In the genomic region with DNA sequence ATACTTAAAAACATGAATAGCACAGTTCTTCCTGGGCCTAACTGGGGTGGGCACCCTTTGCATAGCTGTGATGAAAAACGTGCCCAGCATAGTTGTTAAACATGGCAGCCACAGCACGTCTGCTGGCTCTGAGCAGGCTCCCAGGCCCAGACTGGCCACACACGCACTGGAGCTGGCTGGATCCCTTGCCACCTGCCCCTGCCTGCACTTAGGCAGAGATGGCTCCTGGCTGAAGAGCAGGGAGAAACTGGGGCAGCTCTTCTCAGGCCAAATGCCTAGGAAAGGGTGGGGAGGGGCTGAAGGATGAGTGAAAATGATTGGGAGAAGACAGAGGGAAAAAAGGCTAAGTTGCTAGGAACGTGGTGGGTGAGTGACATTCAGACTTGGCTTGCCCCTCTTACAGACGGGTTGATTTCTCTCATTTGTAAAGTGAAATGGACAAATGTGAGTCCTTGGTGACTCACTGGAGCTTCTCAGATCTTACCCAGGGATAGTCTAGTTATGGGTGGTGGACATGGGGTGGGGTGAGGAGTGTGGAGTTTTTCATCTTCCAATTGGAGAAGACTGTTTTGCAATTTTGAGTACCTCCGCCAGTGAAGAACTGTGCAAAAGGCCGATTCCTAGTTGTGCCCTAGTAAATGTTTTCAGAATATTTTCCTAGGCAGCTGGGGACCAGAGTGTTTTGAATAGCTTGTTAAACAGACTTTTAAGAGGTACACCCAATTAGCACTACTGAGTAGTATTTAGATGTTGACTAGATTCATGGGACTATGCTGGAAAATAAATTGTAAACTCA, we compare ENCODE assay signal across 8 cellular contexts. TPM values are rescaled to one million over a fixed set of nuclear protein-coding genes. Genes with fewer than 3 reads are reported as not detected.
A peak's percentile ranks its signal among the peaks of the same experiment; 100 is the strongest.
DNase-seq lines count a peak whose midpoint lies in the region; TF ChIP-seq lines count a peak whose summit lies in the region.
"Had no signal": no experiment of that assay in that cellular context is flagged by ENCODE, and none has a peak within 500 bp of the region (broad histone marks: within the 10 kb centered on the region; RNA-seq: fewer than 3 reads in every experiment).

No MANE protein-coding gene starts in this region.

- TF ChIP-seq EP300 in tibial nerve (IDR thresholded peaks at IDR 0.05): no peak

- peaks cover 0 to 2% (median 1%) of the 10 kb centered on the region in 3 donors for H3K27me3 Mint-ChIP-seq in CD14-positive monocyte (ENCODE audit: low read depth in 3 of 3)

- DNase-seq in NCI-H1105 (lab: John Stamatoyannopoulos, UW): peak; percentile 45
- no peak for DNase-seq in breast epithelium (ENCODE audit: low spot score in 2 of 2)
- no peak for DNase-seq in tibial nerve (ENCODE audit: low spot score in 2 of 2)
- DNase-seq in SKM-1 treated with dmso at 0.1 percent for 144 hours (lab: John Stamatoyannopoulos, UW; ENCODE audit: unreplicated experiment): no peak
- DNase-seq in CD14-positive monocyte (ENCODE audit: low spot score): no peak
- DNase-seq in germinal center (ENCODE audit: low spot score): no peak

- H3K27ac ChIP-seq in breast epithelium: peak overlapping the region; percentile 71 to 91
- peak overlapping the region; percentile 72 for H3K27ac ChIP-seq in layer of hippocampus (ENCODE audit: low read depth, low read length)
- H3K27ac ChIP-seq in tibial nerve: peak overlapping the region in 3 of 4 donors; percentile 38 to 79 (median 77)
- H3K27ac ChIP-seq: SK-N-MC had no signal

- intact Hi-C loops in breast epithelium (cut with DNase I; ENCODE audit: low total_unique reads) (no loop called here), CD14-positive monocyte (cut with micrococcal nuclease) (no loop called here)

- H3K36me3 ChIP-seq in breast epithelium (no peaks in the 10 kb centered on the region), tibial nerve (no peaks in the 10 kb centered on the region)

- no peaks in the 10 kb centered on the region for H3K9me3 Mint-ChIP-seq in CD14-positive monocyte

- H3K4me3 ChIP-seq in breast epithelium (no peak overlapping the region), tibial nerve (no peak overlapping the region)
- H3K4me3 ChIP-seq: SK-N-MC had no signal

- TF ChIP-seq CTCF in breast epithelium (IDR thresholded peaks at IDR 0.05): no peak
- TF ChIP-seq CTCF in tibial nerve (IDR thresholded peaks at IDR 0.05): no peak
- no peak for TF ChIP-seq CTCF in CD14-positive monocyte (IDR thresholded peaks at IDR 0.05)

- H3K4me3 Mint-ChIP-seq in CD14-positive monocyte: no peak overlapping the region

- 57 to 62% methylated on average over 7 of the region's 7 CpGs for WGBS in tibial nerve, 2 donors

- no peaks in the 10 kb centered on the region for H3K27me3 ChIP-seq in breast epithelium
- no peaks in the 10 kb centered on the region for H3K27me3 ChIP-seq in layer of hippocampus (ENCODE audit: control insufficient read depth, insufficient read depth, low read length)
- no peaks in the 10 kb centered on the region for H3K27me3 ChIP-seq in tibial nerve

- no peaks in the 10 kb centered on the region for H3K36me3 Mint-ChIP-seq in CD14-positive monocyte

- H3K27ac Mint-ChIP-seq in CD14-positive monocyte: peak overlapping the region in 3 of 7 donors; percentile 55 to 83 (median 58)

- no peaks in the 10 kb centered on the region for H3K9me3 ChIP-seq in breast epithelium
- H3K9me3 ChIP-seq in tibial nerve: no peaks in the 10 kb centered on the region

- peaks cover 27% of the 10 kb centered on the region for H3K4me1 Mint-ChIP-seq in CD14-positive monocyte

- H3K4me1 ChIP-seq in breast epithelium (peaks cover 5 to 7% of the 10 kb centered on the region in 2 donors), tibial nerve (peaks cover 5 to 89% (median 25%) of the 10 kb centered on the region in 4 donors)

- no peak for TF ChIP-seq POLR2A in breast epithelium (IDR thresholded peaks at IDR 0.05)
- TF ChIP-seq POLR2A in tibial nerve (IDR thresholded peaks at IDR 0.05): no peak

RNA-seq across cellular contexts. Expression of a gene that starts 42.4 kb away (rescaled TPM):
- total RNA-seq in breast epithelium: 100 to 1,000 TPM; 191 to 209 (median 193) TPM
- 100 to 1,000 TPM; 290 to 370 (median 346) TPM for total RNA-seq in tibial nerve
- polyA plus RNA-seq in CD14-positive monocyte: 1 to 10 TPM; 1.7 to 2.1 TPM
